ENCODE assay signal across 17 cellular contexts in the genomic region with DNA sequence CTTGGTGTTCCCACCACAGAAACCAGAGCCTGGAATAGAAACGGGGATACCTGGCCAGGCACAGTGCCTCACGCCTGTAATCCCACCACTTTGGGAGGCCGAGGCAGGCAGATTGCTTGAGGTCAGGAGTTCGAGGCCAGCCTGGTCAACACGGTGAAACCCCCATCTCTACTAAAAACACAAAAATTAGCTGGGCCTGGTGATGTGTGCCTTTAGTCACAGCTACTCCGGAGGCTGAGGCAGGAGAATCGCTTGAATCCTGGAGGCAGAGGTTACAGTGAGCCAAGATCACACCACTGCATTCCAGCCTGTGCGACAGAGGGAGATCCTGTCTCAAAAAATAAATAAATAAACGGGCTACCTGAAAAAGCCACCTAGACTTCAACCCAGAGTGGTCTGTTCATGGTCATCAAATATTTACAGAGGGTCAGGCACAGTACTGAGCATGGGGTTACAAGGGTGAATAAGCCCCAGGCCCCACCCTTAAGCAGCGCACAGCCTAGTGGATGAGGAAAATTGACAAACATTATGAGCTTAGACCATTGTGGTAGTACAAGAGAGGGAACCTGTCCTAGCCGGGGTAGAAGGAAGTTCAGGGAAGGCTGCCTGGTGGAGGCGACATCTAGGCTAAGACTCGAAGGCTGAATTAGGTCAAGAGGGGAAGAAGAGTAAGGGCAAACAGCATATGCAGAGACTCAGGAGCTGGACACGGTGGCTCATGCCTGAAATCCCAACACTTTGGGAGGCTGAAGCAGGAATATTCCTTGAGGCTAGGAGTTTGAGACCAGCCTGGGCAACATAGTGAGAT.
"Had no signal": no experiment of that assay in that cellular context is flagged by ENCODE, and none has a peak within 500 bp of the region (broad histone marks: within the 10 kb centered on the region; RNA-seq: fewer than 3 reads in every experiment).

No MANE protein-coding gene starts in this region.

- FAIRE-seq: bronchial epithelial cell had no signal

- H3K9me3 Mint-ChIP-seq: activated T-helper 1 cell treated with anti-CD3 and anti-CD28 coated beads, Interleukin-12 subunit alpha, Interleukin-12 subunit beta, Interleukin-2, Interleukin-4 antibody, amounts not matched to agents 30 ng/mL and 10 ng/mL and 1 ng/mL, durations not matched to agents 14 hours and 24 hours and 36 hours; effector memory CD8-positive, alpha-beta T cell; immature natural killer cell; naive thymus-derived CD4-positive, alpha-beta T cell had no signal

- H3K27ac ChIP-seq: skin epidermis had no signal

- H3K36me3 Mint-ChIP-seq: immature natural killer cell; naive thymus-derived CD4-positive, alpha-beta T cell had no signal

- H3K27ac Mint-ChIP-seq: activated T-helper 1 cell treated with anti-CD3 and anti-CD28 coated beads, Interleukin-12 subunit alpha, Interleukin-12 subunit beta, Interleukin-2, Interleukin-4 antibody, amounts not matched to agents 30 ng/mL and 10 ng/mL and 1 ng/mL, durations not matched to agents 14 hours and 24 hours and 36 hours had no signal

- ATAC-seq: effector memory CD8-positive, alpha-beta T cell; naive thymus-derived CD4-positive, alpha-beta T cell; stimulated activated naive CD8-positive, alpha-beta T cell treated with anti-CD3 and anti-CD28 coated beads, Interleukin-15, Interleukin-2, amounts not matched to agents 100 U/mL and 50 U/mL, for 24 hours had no signal

- DNase-seq: activated CD4-positive, alpha-beta T cell treated with anti-CD3 and anti-CD28 coated beads, Interleukin-2, amount 50 U/mL, for 1 hour; activated CD8-positive, alpha-beta memory T cell treated with anti-CD3 and anti-CD28 coated beads for 24 hours; aorta; dermis blood vessel endothelial cell; effector memory CD8-positive, alpha-beta T cell; foreskin melanocyte; head of caudate nucleus; immature natural killer cell; naive thymus-derived CD4-positive, alpha-beta T cell; occipital lobe; stimulated activated CD4-positive, alpha-beta T cell treated with anti-CD3 and anti-CD28 coated beads, Interleukin-15, amount 100 ng/mL, for 24 hours; stimulated activated CD4-positive, alpha-beta T cell treated with anti-CD3 and anti-CD28 coated beads, Interleukin-4, amount 100 ng/mL, for 1 hour; stimulated activated naive CD8-positive, alpha-beta T cell treated with anti-CD3 and anti-CD28 coated beads, Interleukin-15, Interleukin-2, amounts not matched to agents 100 U/mL and 50 U/mL, for 24 hours; trophoblast cell had no signal

- H3K4me3 ChIP-seq: skin epidermis had no signal

- H3K4me3 Mint-ChIP-seq: activated T-helper 1 cell treated with anti-CD3 and anti-CD28 coated beads, Interleukin-12 subunit alpha, Interleukin-12 subunit beta, Interleukin-2, Interleukin-4 antibody, amounts not matched to agents 30 ng/mL and 10 ng/mL and 1 ng/mL, durations not matched to agents 14 hours and 24 hours and 36 hours; effector memory CD8-positive, alpha-beta T cell; immature natural killer cell; naive thymus-derived CD4-positive, alpha-beta T cell had no signal

- H3K4me1 Mint-ChIP-seq: immature natural killer cell had no signal
